In genomic region chr12:66036317-66036716, GRCh38 we compare ENCODE assay signal across 10 cellular contexts.
DNase-seq lines count a peak whose midpoint lies in the region; ATAC-seq, FAIRE-seq and TF ChIP-seq lines count a peak whose summit lies in the region.
"Had no signal": no experiment of that assay in that cellular context is flagged by ENCODE, and none has a peak within 500 bp of the region (broad histone marks: within the 10 kb centered on the region; RNA-seq: fewer than 3 reads in every experiment).

No MANE protein-coding gene starts in this region.

- H3K4me3 ChIP-seq in fibroblast of mammary gland (ENCODE audit: control insufficient read depth, low read depth, low read length), result no peak overlapping the region

- DNase-seq in D341Med (ENCODE audit: low spot score) (peak; percentile 30), RCC 7860 (ENCODE audit: low spot score) (peak; percentile 93), fibroblast of mammary gland (ENCODE audit: low read depth) (peak; percentile 95), omental fat pad (ENCODE audit: low spot score) (no peak), NCI-H345 (lab: John Stamatoyannopoulos, UW) (no peak), NCI-H1048 (lab: John Stamatoyannopoulos, UW) (no peak)
- DNase-seq in natural killer cell treated with Interleukin-12 subunit alpha and Interleukin-12 subunit beta and Interleukin-15 and Interleukin-18, amount 100 ng/mL, for 72 hours (ENCODE audit: low spot score), result no peak
- DNase-seq: activated B cell treated with CpG ODN at 0.5 μM for 24 hours, immature natural killer cell had no signal

- H3K4me1 Mint-ChIP-seq in natural killer cell treated with Interleukin-12 subunit alpha and Interleukin-12 subunit beta and Interleukin-15 and Interleukin-18, amount 100 ng/mL, for 72 hours (ENCODE audit: low read depth in 2 of 2), result no peaks in the 10 kb centered on the region
- H3K4me1 Mint-ChIP-seq: activated B cell treated with CpG ODN at 0.5 μM for 24 hours, immature natural killer cell had no signal

- FAIRE-seq in RCC 7860 (lab: Jason Lieb, UNC), result peak; percentile 91

- H3K4me3 Mint-ChIP-seq in natural killer cell treated with Interleukin-12 subunit alpha and Interleukin-12 subunit beta and Interleukin-15 and Interleukin-18, amount 100 ng/mL, for 72 hours, result no peak overlapping the region
- H3K4me3 Mint-ChIP-seq: activated B cell treated with CpG ODN at 0.5 μM for 24 hours, immature natural killer cell had no signal

- TF ChIP-seq CTCF in fibroblast of mammary gland (conservative IDR thresholded peaks at IDR 0.05; ENCODE audit: control insufficient read depth, insufficient read depth, low read depth, low read length) (peak; percentile 8), omental fat pad (IDR thresholded peaks at IDR 0.05) (no peak)

- H3K27ac Mint-ChIP-seq in natural killer cell treated with Interleukin-12 subunit alpha and Interleukin-12 subunit beta and Interleukin-15 and Interleukin-18, amount 100 ng/mL, for 72 hours, result no peak overlapping the region
- H3K27ac Mint-ChIP-seq: activated B cell treated with CpG ODN at 0.5 μM for 24 hours, immature natural killer cell had no signal

- no peaks in the 10 kb centered on the region for H3K36me3 Mint-ChIP-seq in natural killer cell treated with Interleukin-12 subunit alpha and Interleukin-12 subunit beta and Interleukin-15 and Interleukin-18, amount 100 ng/mL, for 72 hours
- H3K36me3 Mint-ChIP-seq: immature natural killer cell had no signal

- no peaks in the 10 kb centered on the region for H3K9me3 Mint-ChIP-seq in natural killer cell treated with Interleukin-12 subunit alpha and Interleukin-12 subunit beta and Interleukin-15 and Interleukin-18, amount 100 ng/mL, for 72 hours
- H3K9me3 Mint-ChIP-seq: activated B cell treated with CpG ODN at 0.5 μM for 24 hours, immature natural killer cell had no signal

- ATAC-seq in omental fat pad (ENCODE audit: low FRiP score), result peak; percentile 44
- ATAC-seq in GM19452 (IDR thresholded peaks at IDR 0.05; ENCODE audit: unreplicated experiment), result no peak
- no peak for ATAC-seq in natural killer cell treated with Interleukin-12 subunit alpha and Interleukin-12 subunit beta and Interleukin-15 and Interleukin-18, amount 100 ng/mL, for 72 hours

- peaks cover 22 to 32% of the 10 kb centered on the region in 2 donors for H3K27me3 Mint-ChIP-seq in natural killer cell treated with Interleukin-12 subunit alpha and Interleukin-12 subunit beta and Interleukin-15 and Interleukin-18, amount 100 ng/mL, for 72 hours

Comparison
In these comparisons a context has a peak if more than half of its experiments do, and no peak if none do; other contexts are left out.
1. DNase-seq: peak in D341Med (single experiment), RCC 7860 (single experiment) and fibroblast of mammary gland (single experiment); none in omental fat pad (single experiment), NCI-H345 (single experiment), natural killer cell treated with Interleukin-12 subunit alpha and Interleukin-12 subunit beta and Interleukin-15 and Interleukin-18, amount 100 ng/mL, for 72 hours (single experiment) and NCI-H1048 (single experiment).